ENCODE assay signal across 5 cellular contexts in genomic region chr15:52096536-52096935, GRCh38. TPM values are rescaled to one million over a fixed set of nuclear protein-coding genes. Genes with fewer than 3 reads are reported as not detected.
"Had no signal": no experiment of that assay in that cellular context is flagged by ENCODE, and none has a peak within 500 bp of the region (broad histone marks: within the 10 kb centered on the region; RNA-seq: fewer than 3 reads in every experiment).

No MANE protein-coding gene starts in this region.

RNA-seq across cellular contexts. Expression of gene BCL2L10, which starts 16.0 kb away (rescaled TPM):
- total RNA-seq: K562, M059J, OCI-LY7, Right ventricle myocardium superior, SJSA1 had no signal
- polyA plus RNA-seq: K562 had no signal
